Comparison of ENCODE assay signal across 11 cellular contexts in genomic region chr12:62720661-62721330, GRCh38.
DNase-seq lines count a peak whose midpoint lies in the region; ATAC-seq and TF ChIP-seq lines count a peak whose summit lies in the region.
"Had no signal": no experiment of that assay in that cellular context is flagged by ENCODE, and none has a peak within 500 bp of the region (broad histone marks: within the 10 kb centered on the region; RNA-seq: fewer than 3 reads in every experiment).

No MANE protein-coding gene starts in this region.

- DNase-seq in HFFc6 (peak; percentile 66), PC-3 (peak; percentile 48), foreskin fibroblast (peak; percentile 83 to 89), progenitor cell of endocrine pancreas (ENCODE audit: low spot score, unreplicated experiment) (no peak), H7 (no peak)
- DNase-seq: activated CD4-positive, alpha-beta T cell treated with anti-CD3 and anti-CD28 coated beads, Interleukin-2, amount 50 U/mL, for 1 hour; central memory CD4-positive, alpha-beta T cell; upper lobe of right lung had no signal

- 0 out of 2 replicates have a peak, but pooled peaks cover 6% of the 10 kb centered on the region for H3K36me3 ChIP-seq in PC-3 (ENCODE audit: low read depth, low read length)
- H3K36me3 ChIP-seq in H7 (replicated peaks; ENCODE audit: control insufficient read depth, insufficient read depth, low read length) = no peaks in the 10 kb centered on the region
- H3K36me3 ChIP-seq: upper lobe of right lung had no signal

- no peaks in the 10 kb centered on the region for H4K20me1 ChIP-seq in PC-3 (ENCODE audit: low read length)

- no peaks in the 10 kb centered on the region for H3K9me2 ChIP-seq in PC-3 (replicated peaks; ENCODE audit: low read length)

- TF ChIP-seq CTCF in HFFc6 (IDR thresholded peaks at IDR 0.05) (no peak), PC-3 (conservative IDR thresholded peaks at IDR 0.05; ENCODE audit: low read depth, low read length) (no peak), foreskin fibroblast (IDR thresholded peaks at IDR 0.05; ENCODE audit: low read depth, low read length) (no peak), progenitor cell of endocrine pancreas (IDR thresholded peaks at IDR 0.05; ENCODE audit: unreplicated experiment) (no peak)

- POLR2A ChIA-PET in PC-3 (lab: Charles Lee; ENCODE audit: unreplicated experiment) = no interaction called here

- peaks cover 3% of the 10 kb centered on the region for H3F3A ChIP-seq in PC-3 (ENCODE audit: low read length, unreplicated experiment)

- H2AFZ ChIP-seq in PC-3 (ENCODE audit: low read length) = no peak overlapping the region

- H3K4me3 ChIP-seq in PC-3 (ENCODE audit: low read length) = no peak overlapping the region
- H3K4me3 ChIP-seq in foreskin fibroblast (ENCODE audit: low read depth in 1 of 2, low read length in 2 of 2) = no peak overlapping the region
- no peak overlapping the region for H3K4me3 ChIP-seq in H7 (ENCODE audit: insufficient read depth, low read depth, low read length)
- H3K4me3 ChIP-seq: upper lobe of right lung had no signal

- H3K36me3 Mint-ChIP-seq in HFFc6 (ENCODE audit: low read depth) (no peaks in the 10 kb centered on the region; the same call in 1 of the 2 replicates), progenitor cell of endocrine pancreas (ENCODE audit: insufficient read depth) (peaks cover 6% of the 10 kb centered on the region)

- peak overlapping the region; percentile 77 for H3K27ac Mint-ChIP-seq in HFFc6
- H3K27ac Mint-ChIP-seq in progenitor cell of endocrine pancreas = peak overlapping the region; percentile 81

- no peak overlapping the region for H3K27ac ChIP-seq in PC-3 (ENCODE audit: low read length)
- H3K27ac ChIP-seq: upper lobe of right lung had no signal

- no peak overlapping the region for H3K4me3 Mint-ChIP-seq in HFFc6
- no peak overlapping the region for H3K4me3 Mint-ChIP-seq in progenitor cell of endocrine pancreas (ENCODE audit: low read depth)

- BruUV-seq in PC-3 (replicated peaks; lab: Mats Ljungman, UMichigan) = no TSS peak

- H3K79me2 ChIP-seq in PC-3 (ENCODE audit: low read length) = no peaks in the 10 kb centered on the region

- intact Hi-C loops in PC-3 (cut with micrococcal nuclease) = loop anchor here (5.0 kb wide), 1 partner anchor 58 kb away; no protein-coding TSS in a partner anchor

- peaks cover 94% of the 10 kb centered on the region for H3K4me1 Mint-ChIP-seq in HFFc6 (ENCODE audit: low read depth)
- peaks cover 29% of the 10 kb centered on the region for H3K4me1 Mint-ChIP-seq in progenitor cell of endocrine pancreas (ENCODE audit: low read depth)

- no peaks in the 10 kb centered on the region for H3K27me3 ChIP-seq in PC-3 (ENCODE audit: low read length)
- H3K27me3 ChIP-seq in H7 (ENCODE audit: control insufficient read depth, insufficient read depth, low read length) = no peaks in the 10 kb centered on the region
- H3K27me3 ChIP-seq: upper lobe of right lung had no signal

- H3K9me3 Mint-ChIP-seq in HFFc6 = no peaks in the 10 kb centered on the region
- no peaks in the 10 kb centered on the region for H3K9me3 Mint-ChIP-seq in progenitor cell of endocrine pancreas (ENCODE audit: low read depth)

- CTCF ChIA-PET in PC-3 (lab: Charles Lee) = interaction anchor here (0.6 kb wide), 1 partner anchor 50 kb away, joined by 3 read pairs; no protein-coding TSS in a partner anchor

- H3K27me3 Mint-ChIP-seq in HFFc6 (ENCODE audit: insufficient read depth) (no peaks in the 10 kb centered on the region; the same call in none of the 2 replicates), progenitor cell of endocrine pancreas (no peaks in the 10 kb centered on the region)

- H3K9ac ChIP-seq in PC-3 (ENCODE audit: low read length) = no peak overlapping the region

- H3K4me2 ChIP-seq in PC-3 (ENCODE audit: low read length) = no peak overlapping the region

- no peaks in the 10 kb centered on the region for H3K9me3 ChIP-seq in PC-3 (ENCODE audit: low read length)
- H3K9me3 ChIP-seq: upper lobe of right lung had no signal

- H3K4me1 ChIP-seq in PC-3 (ENCODE audit: insufficient read depth, low read length) = peaks cover 63% of the 10 kb centered on the region

- ATAC-seq in PC-3 = no peak
- no peak for ATAC-seq in HG02852 (IDR thresholded peaks at IDR 0.05; ENCODE audit: unreplicated experiment)
- no peak for ATAC-seq in GM21576 (IDR thresholded peaks at IDR 0.05; ENCODE audit: unreplicated experiment)
- no peak for ATAC-seq in HG03139 (IDR thresholded peaks at IDR 0.05; ENCODE audit: unreplicated experiment)
- ATAC-seq: upper lobe of right lung had no signal

Comparison
In these comparisons a context has a peak if more than half of its experiments do, and no peak if none do; other contexts are left out.
1. DNase-seq: peak in HFFc6 (single experiment), PC-3 (single experiment) and foreskin fibroblast (2 of 2); none in progenitor cell of endocrine pancreas (single experiment) and H7 (single experiment).